In genomic region chr11:975824-976223, GRCh38 we compare ENCODE assay signal across 9 cellular contexts. TPM values are rescaled to one million over a fixed set of nuclear protein-coding genes. Genes with fewer than 3 reads are reported as not detected.
A peak's percentile ranks its signal among the peaks of the same experiment; 100 is the strongest.
DNase-seq lines count a peak whose midpoint lies in the region; ATAC-seq and TF ChIP-seq lines count a peak whose summit lies in the region.
"Had no signal": no experiment of that assay in that cellular context is flagged by ENCODE, and none has a peak within 500 bp of the region (broad histone marks: within the 10 kb centered on the region; RNA-seq: fewer than 3 reads in every experiment).

No MANE protein-coding gene starts in this region.

- H3K56ac ChIP-seq in H9 (ENCODE audit: insufficient read length, low read depth, low read length): no peak overlapping the region

- no peak overlapping the region for H3K18ac ChIP-seq in H9 (ENCODE audit: insufficient read length, low read depth, low read length)

- no peaks in the 10 kb centered on the region for H3K9me3 ChIP-seq in H9 (ENCODE audit: control insufficient read depth, low read depth, low read length)

- H3K27me3 Mint-ChIP-seq in H9 (ENCODE audit: low read depth): no peaks in the 10 kb centered on the region
- no peaks in the 10 kb centered on the region for H3K27me3 Mint-ChIP-seq in activated T-helper 1 cell treated with anti-CD3 and anti-CD28 coated beads, Interleukin-12 subunit alpha, Interleukin-12 subunit beta, Interleukin-2, Interleukin-4 antibody, amounts not matched to agents 30 ng/mL and 10 ng/mL and 1 ng/mL, durations not matched to agents 14 hours and 24 hours and 36 hours (ENCODE audit: insufficient read depth)

- H3K23me2 ChIP-seq in H9 (ENCODE audit: insufficient read length, low read depth, low read length, poor library complexity, severe bottlenecking): no peaks in the 10 kb centered on the region

- no peak overlapping the region for H2BK120ac ChIP-seq in H9 (ENCODE audit: low read depth, low read length, poor library complexity, severe bottlenecking)

- no peak overlapping the region for H3K4me3 Mint-ChIP-seq in H9
- no peak overlapping the region for H3K4me3 Mint-ChIP-seq in activated T-helper 1 cell treated with anti-CD3 and anti-CD28 coated beads, Interleukin-12 subunit alpha, Interleukin-12 subunit beta, Interleukin-2, Interleukin-4 antibody, amounts not matched to agents 30 ng/mL and 10 ng/mL and 1 ng/mL, durations not matched to agents 14 hours and 24 hours and 36 hours

- no peak overlapping the region for H3K23ac ChIP-seq in H9 (ENCODE audit: insufficient read length, low read depth, low read length)

- H3K27ac ChIP-seq in H9 (ENCODE audit: insufficient read length, low read depth, low read length): no peak overlapping the region

- no peaks in the 10 kb centered on the region for H4K20me1 ChIP-seq in H9 (ENCODE audit: control insufficient read depth, insufficient read depth, insufficient read length)

- no peak overlapping the region for H2AK5ac ChIP-seq in H9 (ENCODE audit: insufficient read length, low read length)

- no peaks in the 10 kb centered on the region for H3K27me3 ChIP-seq in H9 (ENCODE audit: insufficient read depth, low read length)

- H3K79me2 ChIP-seq in H9 (ENCODE audit: insufficient read depth, low read length): no peaks in the 10 kb centered on the region

- no peak overlapping the region for H2BK20ac ChIP-seq in H9 (ENCODE audit: low read depth, low read length, poor library complexity, severe bottlenecking)

- no peaks in the 10 kb centered on the region for H3K9me3 Mint-ChIP-seq in H9
- H3K9me3 Mint-ChIP-seq in activated T-helper 1 cell treated with anti-CD3 and anti-CD28 coated beads, Interleukin-12 subunit alpha, Interleukin-12 subunit beta, Interleukin-2, Interleukin-4 antibody, amounts not matched to agents 30 ng/mL and 10 ng/mL and 1 ng/mL, durations not matched to agents 14 hours and 24 hours and 36 hours: no peaks in the 10 kb centered on the region

- H4K91ac ChIP-seq in H9 (ENCODE audit: insufficient read length, low read depth, low read length): no peak overlapping the region

- ATAC-seq in left colon (peak; percentile 35), HG03139 (IDR thresholded peaks at IDR 0.05; ENCODE audit: unreplicated experiment) (no peak)
- ATAC-seq: GM12878 had no signal

- no peak overlapping the region for H3K4ac ChIP-seq in H9 (ENCODE audit: low read depth, low read length)

- peaks cover 17 to 76% (median 66%) of the 10 kb centered on the region in 3 experiments; a peak in 6 of 7 replicates for H3K36me3 Mint-ChIP-seq in H9 (ENCODE audit: insufficient read depth in 1 of 3, low read depth in 3 of 3)
- H3K36me3 Mint-ChIP-seq in activated T-helper 1 cell treated with anti-CD3 and anti-CD28 coated beads, Interleukin-12 subunit alpha, Interleukin-12 subunit beta, Interleukin-2, Interleukin-4 antibody, amounts not matched to agents 30 ng/mL and 10 ng/mL and 1 ng/mL, durations not matched to agents 14 hours and 24 hours and 36 hours (ENCODE audit: low read depth): peaks cover 11% of the 10 kb centered on the region

- no peak overlapping the region for H2AFZ ChIP-seq in H9 (ENCODE audit: low read length)

- H3K4me1 ChIP-seq in H9 (ENCODE audit: insufficient read depth, low read length): no peaks in the 10 kb centered on the region

- peak; percentile 40 for DNase-seq in AG10803 (ENCODE audit: low read depth)
- DNase-seq in H9: peak; percentile 76
- DNase-seq in activated T-helper 1 cell treated with anti-CD3 and anti-CD28 coated beads, Interleukin-12 subunit alpha, Interleukin-12 subunit beta, Interleukin-2, Interleukin-4 antibody, amounts not matched to agents 30 ng/mL and 10 ng/mL and 1 ng/mL, durations not matched to agents 14 hours and 24 hours and 36 hours (ENCODE audit: low spot score): no peak
- no peak for DNase-seq in left colon
- no peak for DNase-seq in NCI-H2196 (lab: John Stamatoyannopoulos, UW; ENCODE audit: unreplicated experiment)
- no peak for DNase-seq in stimulated activated CD8-positive, alpha-beta memory T cell treated with anti-CD3 and anti-CD28 coated beads, Interleukin-4, amount 100 ng/mL, for 48 hours
- no peak for DNase-seq in NCI-H2029 treated with DMSO at 0.1 percent for 48 hours (lab: John Stamatoyannopoulos, UW)

- no peak overlapping the region for H4K8ac ChIP-seq in H9 (replicated peaks; ENCODE audit: insufficient read length, low read depth, low read length)

- TF ChIP-seq CTCF in AG10803 (conservative IDR thresholded peaks at IDR 0.05; ENCODE audit: low read length): peak; percentile 43
- TF ChIP-seq CTCF in H9 (conservative IDR thresholded peaks at IDR 0.05): peak; percentile 63

- WGBS in H9 (ENCODE audit: extremely low coverage, insufficient read length, low lambda C conversion rate): no CpG with 5 or more reads among the region's 15 CpGs

- intact Hi-C loops in activated T-helper 1 cell treated with anti-CD3 and anti-CD28 coated beads, Interleukin-12 subunit alpha, Interleukin-12 subunit beta, Interleukin-2, Interleukin-4 antibody, amounts not matched to agents 30 ng/mL and 10 ng/mL and 1 ng/mL, durations not matched to agents 14 hours and 24 hours and 36 hours (cut with micrococcal nuclease): no loop called here
- intact Hi-C loops in left colon (cut with DNase I, micrococcal nuclease): no loop called here

- no peak overlapping the region for H2BK5ac ChIP-seq in H9 (ENCODE audit: insufficient read length, low read length)

- H3K14ac ChIP-seq in H9 (ENCODE audit: insufficient read depth, low read length): peak overlapping the region; percentile 51; the same call in 1 of the 2 replicates

- no peak overlapping the region for H3K4me2 ChIP-seq in H9 (ENCODE audit: insufficient read depth, insufficient read length, low read length)

- peak overlapping the region in 2 of 3 experiments; percentile 80 to 89; a peak in 3 of 7 replicates for H3K27ac Mint-ChIP-seq in H9
- peak overlapping the region; percentile 29 for H3K27ac Mint-ChIP-seq in activated T-helper 1 cell treated with anti-CD3 and anti-CD28 coated beads, Interleukin-12 subunit alpha, Interleukin-12 subunit beta, Interleukin-2, Interleukin-4 antibody, amounts not matched to agents 30 ng/mL and 10 ng/mL and 1 ng/mL, durations not matched to agents 14 hours and 24 hours and 36 hours

- no peak overlapping the region for H3T11ph ChIP-seq in H9 (ENCODE audit: low read length)

- no peak overlapping the region for H3K9ac ChIP-seq in H9 (ENCODE audit: extremely low read depth, insufficient read length, low read length)

- peaks cover 2% of the 10 kb centered on the region for H3K79me1 ChIP-seq in H9 (ENCODE audit: insufficient read depth, low read depth, low read length, poor library complexity, severe bottlenecking)

- H2BK15ac ChIP-seq in H9 (ENCODE audit: low read depth, low read length): no peak overlapping the region; the same call in 1 of the 2 replicates

- H3K4me1 Mint-ChIP-seq in H9: peaks cover 14 to 16% of the 10 kb centered on the region in 2 experiments
- peaks cover 16% of the 10 kb centered on the region for H3K4me1 Mint-ChIP-seq in activated T-helper 1 cell treated with anti-CD3 and anti-CD28 coated beads, Interleukin-12 subunit alpha, Interleukin-12 subunit beta, Interleukin-2, Interleukin-4 antibody, amounts not matched to agents 30 ng/mL and 10 ng/mL and 1 ng/mL, durations not matched to agents 14 hours and 24 hours and 36 hours (ENCODE audit: low read depth)

- H2BK12ac ChIP-seq in H9 (ENCODE audit: insufficient read length, low read depth, low read length): no peak overlapping the region

- H4K5ac ChIP-seq in H9 (ENCODE audit: insufficient read length, low read depth, low read length): no peak overlapping the region

- no peak overlapping the region for H3K4me3 ChIP-seq in AG10803 (ENCODE audit: low read length)
- H3K4me3 ChIP-seq: GM12878 had no signal

RNA-seq across cellular contexts. Expression of gene AP2A2, which starts 50.2 kb away (rescaled TPM):
- total RNA-seq in H9 (2021): 51.7 and 53.7 TPM in 2 replicates
- total RNA-seq in activated T-helper 1 cell treated with anti-CD3 and anti-CD28 coated beads, Interleukin-12 subunit alpha, Interleukin-12 subunit beta, Interleukin-2, Interleukin-4 antibody, amounts not matched to agents 30 ng/mL and 10 ng/mL and 1 ng/mL, durations not matched to agents 14 hours and 24 hours and 36 hours: 49.7 and 60.4 TPM in 2 replicates
- 10 to 100 TPM; 61.6 to 68.8 TPM for total RNA-seq in left colon

Comparison
In these comparisons a context has a peak if more than half of its experiments do, and no peak if none do; other contexts are left out.
1. DNase-seq: peak in AG10803 (single experiment) and H9 (single experiment); none in activated T-helper 1 cell treated with anti-CD3 and anti-CD28 coated beads, Interleukin-12 subunit alpha, Interleukin-12 subunit beta, Interleukin-2, Interleukin-4 antibody, amounts not matched to agents 30 ng/mL and 10 ng/mL and 1 ng/mL, durations not matched to agents 14 hours and 24 hours and 36 hours (single experiment), left colon (0 of 2), NCI-H2196 (single experiment), stimulated activated CD8-positive, alpha-beta memory T cell treated with anti-CD3 and anti-CD28 coated beads, Interleukin-4, amount 100 ng/mL, for 48 hours (single experiment) and NCI-H2029 treated with DMSO at 0.1 percent for 48 hours (single experiment).